Comparison of ENCODE assay signal across 18 cellular contexts in the genomic region with DNA sequence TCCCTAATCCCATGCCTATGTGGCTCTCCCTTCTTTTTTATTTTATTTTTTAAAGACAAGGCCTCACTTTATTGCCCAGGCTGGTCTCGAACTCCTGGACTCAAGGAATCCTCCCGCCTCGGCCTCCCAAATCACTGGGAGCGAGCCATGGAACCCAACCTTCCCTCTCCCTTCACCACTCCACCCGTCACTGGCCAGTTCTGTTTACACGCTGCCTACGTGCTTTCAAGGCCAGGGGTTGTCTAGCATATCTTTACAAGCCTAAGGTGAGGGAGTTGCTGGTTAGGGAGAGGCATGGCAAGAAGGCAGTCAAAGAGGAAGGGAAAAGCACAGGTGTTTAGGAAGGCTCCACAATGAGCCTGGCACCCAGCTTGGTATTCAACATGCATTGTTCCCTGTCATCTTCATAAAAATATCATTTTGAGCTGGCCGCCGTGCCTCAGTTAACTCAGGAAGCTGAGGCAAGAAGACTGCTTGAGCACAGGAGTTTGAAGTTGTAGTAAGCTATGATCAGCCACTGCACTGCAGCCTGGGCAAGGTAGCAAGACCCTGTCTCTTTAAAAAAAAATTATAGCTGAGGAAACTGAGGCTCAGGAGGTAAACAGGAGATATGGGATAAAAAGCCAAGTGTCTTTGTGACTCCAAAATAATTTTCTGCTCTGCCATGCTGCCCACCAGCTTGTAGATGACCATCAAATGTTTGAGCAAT. TPM values are rescaled to one million over a fixed set of nuclear protein-coding genes. Genes with fewer than 3 reads are reported as not detected.
"Had no signal": no experiment of that assay in that cellular context is flagged by ENCODE, and none has a peak within 500 bp of the region (broad histone marks: within the 10 kb centered on the region; RNA-seq: fewer than 3 reads in every experiment).

No MANE protein-coding gene starts in this region.

- DNase-seq: activated CD4-positive, alpha-beta T cell treated with anti-CD3 and anti-CD28 coated beads for 48 hours; activated CD8-positive, alpha-beta memory T cell treated with anti-CD3 and anti-CD28 coated beads, Interleukin-2, amount 50 U/mL, for 48 hours; activated CD8-positive, alpha-beta T cell treated with anti-CD3 and anti-CD28 coated beads, Interleukin-2, amount 10 ng/mL, durations not matched to agents 7 days and 5 days; activated naive CD4-positive, alpha-beta T cell; activated naive CD8-positive, alpha-beta T cell treated with anti-CD3 and anti-CD28 coated beads, Interleukin-2, amount 50 U/mL, for 24 hours; effector CD4-positive, alpha-beta T cell; hypothalamus; lower lobe of right lung; midbrain; naive thymus-derived CD4-positive, alpha-beta T cell; stimulated activated CD4-positive, alpha-beta T cell treated with anti-CD3 and anti-CD28 coated beads, Interleukin-2, amount 100 ng/mL, for 48 hours; stimulated activated naive CD8-positive, alpha-beta T cell treated with anti-CD3 and anti-CD28 coated beads, Interleukin-15, Interleukin-2, amounts not matched to agents 100 U/mL and 50 U/mL, for 24 hours had no signal

- ATAC-seq: activated CD8-positive, alpha-beta T cell treated with anti-CD3 and anti-CD28 coated beads, Interleukin-2, amount 10 ng/mL, durations not matched to agents 7 days and 5 days; activated naive CD8-positive, alpha-beta T cell treated with anti-CD3 and anti-CD28 coated beads, Interleukin-2, amount 50 U/mL, for 24 hours; naive thymus-derived CD4-positive, alpha-beta T cell; stimulated activated naive CD8-positive, alpha-beta T cell treated with anti-CD3 and anti-CD28 coated beads, Interleukin-15, Interleukin-2, amounts not matched to agents 100 U/mL and 50 U/mL, for 24 hours had no signal

- H3K9me3 ChIP-seq: lower lobe of right lung, testis had no signal

- H3K27me3 ChIP-seq: testis had no signal

- H3K27ac ChIP-seq: coronary artery, lower lobe of right lung, testis had no signal

- H3K36me3 ChIP-seq: lower lobe of right lung had no signal

RNA-seq across cellular contexts. Expression of gene RHBDL2, which starts 1.1 kb away (rescaled TPM):
- total RNA-seq: activated CD8-positive, alpha-beta T cell treated with anti-CD3 and anti-CD28 coated beads, Interleukin-2, amount 10 ng/mL, durations not matched to agents 7 days and 5 days; astrocyte; cardiac septum; naive thymus-derived CD4-positive, alpha-beta T cell had no signal
- polyA plus RNA-seq: naive thymus-derived CD4-positive, alpha-beta T cell had no signal

RNA-seq across cellular contexts. Expression of gene GJA9, which starts 59.1 kb away (rescaled TPM):
- total RNA-seq: activated CD8-positive, alpha-beta T cell treated with anti-CD3 and anti-CD28 coated beads, Interleukin-2, amount 10 ng/mL, durations not matched to agents 7 days and 5 days; astrocyte; cardiac septum; lower lobe of right lung; naive thymus-derived CD4-positive, alpha-beta T cell; posterior vena cava; sciatic nerve had no signal
- polyA plus RNA-seq: naive thymus-derived CD4-positive, alpha-beta T cell had no signal
